28 cellular contexts compared by ENCODE assay signal in genomic region chr2:110888401-110888800, GRCh38.
"Had no signal": no experiment of that assay in that cellular context is flagged by ENCODE, and none has a peak within 500 bp of the region (broad histone marks: within the 10 kb centered on the region; RNA-seq: fewer than 3 reads in every experiment).

No MANE protein-coding gene starts in this region.

- H3K4me3 ChIP-seq: colonic mucosa, gastroesophageal sphincter, heart left ventricle, hepatocyte, left lung, lower lobe of right lung had no signal

- H3K36me3 ChIP-seq: colonic mucosa, gastroesophageal sphincter, heart left ventricle, left lung, lower lobe of right lung had no signal

- H3K36me3 Mint-ChIP-seq: immature natural killer cell; memory B cell; naive thymus-derived CD4-positive, alpha-beta T cell had no signal

- H3K4me1 Mint-ChIP-seq: endodermal cell; immature natural killer cell; memory B cell; naive thymus-derived CD4-positive, alpha-beta T cell had no signal

- ATAC-seq: effector memory CD8-positive, alpha-beta T cell; esophagus mucosa; foreskin keratinocyte; gastroesophageal sphincter; heart left ventricle; left colon; left lung; left ventricle myocardium superior; lower lobe of right lung; naive thymus-derived CD4-positive, alpha-beta T cell had no signal

- H3K27ac ChIP-seq: colonic mucosa, epithelial cell of prostate, foreskin keratinocyte, gastroesophageal sphincter, heart left ventricle, hepatocyte, left lung, lower lobe of right lung had no signal

- H3K4me3 Mint-ChIP-seq: dendritic cell treated with granulocyte-macrophage colony-stimulating factor and Interleukin-4, amounts not matched to agents 40 ng/mL and 50 ng/mL, for 4 days; effector memory CD8-positive, alpha-beta T cell; endodermal cell; immature natural killer cell; memory B cell; naive thymus-derived CD4-positive, alpha-beta T cell had no signal

- H3K4me1 ChIP-seq: colonic mucosa, gastroesophageal sphincter, heart left ventricle, left lung, lower lobe of right lung had no signal

- DNase-seq: colonic mucosa; cortex of kidney; effector CD8-positive, alpha-beta T cell; effector memory CD8-positive, alpha-beta T cell; endodermal cell; erythroblast; foreskin keratinocyte; heart left ventricle; hypothalamus; immature natural killer cell; islet precursor cell; kidney; kidney glomerular epithelial cell; left colon; left lung; left ventricle myocardium superior; lower lobe of right lung; mesendoderm; midbrain; naive thymus-derived CD4-positive, alpha-beta T cell had no signal

- FAIRE-seq: endometrium, frontal cortex, kidney had no signal

- H3K4me2 ChIP-seq: hepatocyte had no signal

- H2AFZ ChIP-seq: hepatocyte had no signal

- H3K27me3 ChIP-seq: colonic mucosa, gastroesophageal sphincter, heart left ventricle, hepatocyte, left lung had no signal

- H3K27ac Mint-ChIP-seq: dendritic cell treated with granulocyte-macrophage colony-stimulating factor and Interleukin-4, amounts not matched to agents 40 ng/mL and 50 ng/mL, for 4 days; effector memory CD8-positive, alpha-beta T cell; endodermal cell; immature natural killer cell; memory B cell; naive thymus-derived CD4-positive, alpha-beta T cell had no signal

- H3K79me2 ChIP-seq: hepatocyte had no signal

- H3K9me3 ChIP-seq: colonic mucosa, gastroesophageal sphincter, left lung, lower lobe of right lung had no signal

- H3K9me3 Mint-ChIP-seq: dendritic cell treated with granulocyte-macrophage colony-stimulating factor and Interleukin-4, amounts not matched to agents 40 ng/mL and 50 ng/mL, for 4 days; effector memory CD8-positive, alpha-beta T cell; memory B cell had no signal
